In genomic region chr2:25878361-25879132, GRCh38 we compare ENCODE assay signal across 8 cellular contexts. TPM values are rescaled to one million over a fixed set of nuclear protein-coding genes. Genes with fewer than 3 reads are reported as not detected.
DNase-seq lines count a peak whose midpoint lies in the region; TF ChIP-seq lines count a peak whose summit lies in the region.

TSS of gene ASXL2 (minus strand) at chr2:25878487. CDS start at chr2:25878222, 265 bp downstream.

- H3K4me3 ChIP-seq in HAP-1 (peak within 1 kb of the TSS; percentile 96), MM.1S (ENCODE audit: low read length) (peak within 1 kb of the TSS; percentile 95), fibroblast of villous mesenchyme (ENCODE audit: low read depth, low read length) (peak within 1 kb of the TSS; percentile 99), neural cell (ENCODE audit: low read length) (peak within 1 kb of the TSS; percentile 92), stomach (peak within 1 kb of the TSS; percentile 70 to 96 (median 80))

- H3K27me3 ChIP-seq in HAP-1 (ENCODE audit: low read depth), result no peaks in the 10 kb centered on the region
- no peaks in the 10 kb centered on the region for H3K27me3 ChIP-seq in MM.1S (replicated peaks; ENCODE audit: insufficient read depth, low read length)
- no peaks in the 10 kb centered on the region for H3K27me3 ChIP-seq in neural cell (ENCODE audit: insufficient read depth, low read depth, low read length)
- peaks cover 0 to 11% (median 0%) of the 10 kb centered on the region in 3 donors for H3K27me3 ChIP-seq in stomach

- in situ Hi-C loops in HAP-1 (cut with MboI; ENCODE audit: low sequenced_read_pairs), result no loop called here

- H3F3A ChIP-seq in MM.1S (ENCODE audit: insufficient read depth, low read length), result peaks cover 16% of the 10 kb centered on the region
- H3F3A ChIP-seq in neural cell (ENCODE audit: insufficient read depth, low read length, poor library complexity, severe bottlenecking), result no peaks in the 10 kb centered on the region

- 0 out of 2 replicates have a peak, but pooled peaks cover 2% of the 10 kb centered on the region for H3K36me3 ChIP-seq in ES-I3 (ENCODE audit: insufficient read depth, low read length)
- peaks cover 4% of the 10 kb centered on the region; the same call in 1 of the 2 replicates for H3K36me3 ChIP-seq in HAP-1 (replicated peaks)
- no peaks in the 10 kb centered on the region for H3K36me3 ChIP-seq in MM.1S (replicated peaks; ENCODE audit: insufficient read depth, low read length)
- no peaks in the 10 kb centered on the region for H3K36me3 ChIP-seq in neural cell (ENCODE audit: insufficient read depth, low read length)
- H3K36me3 ChIP-seq in stomach, result peaks cover 0 to 14% (median 12%) of the 10 kb centered on the region in 4 donors

- H3K79me2 ChIP-seq in MM.1S (ENCODE audit: low read length), result peaks cover 46% of the 10 kb centered on the region
- H3K79me2 ChIP-seq in neural cell (replicated peaks; ENCODE audit: insufficient read depth, low read length), result peaks cover 31% of the 10 kb centered on the region

- H4K20me1 ChIP-seq in MM.1S (ENCODE audit: insufficient read depth, low read length) (peaks cover 4% of the 10 kb centered on the region; the same call in 1 of the 2 replicates), neural cell (ENCODE audit: insufficient read depth) (no peaks in the 10 kb centered on the region)

- 1 to 8% (median 2%) methylated on average over 10 to 56 of the region's 56 CpGs for WGBS in stomach, 5 donors

- H3K9ac ChIP-seq in ES-I3 (ENCODE audit: low read depth, low read length), result peak within 1 kb of the TSS; percentile 89
- H3K9ac ChIP-seq in MM.1S (ENCODE audit: low read length), result peak within 1 kb of the TSS; percentile 98
- H3K9ac ChIP-seq in neural cell (ENCODE audit: low read length), result peak within 1 kb of the TSS; percentile 88

- TF ChIP-seq EP300 in neural cell (conservative IDR thresholded peaks at IDR 0.05; ENCODE audit: poor library complexity, severe bottlenecking) (peak; percentile 32), stomach (IDR thresholded peaks at IDR 0.05) (no peak)

- H2AFZ ChIP-seq in MM.1S (ENCODE audit: low read length) (peak within 1 kb of the TSS; percentile 94), neural cell (ENCODE audit: low read depth, low read length) (peak within 1 kb of the TSS; percentile 86)

- peak; percentile 62 for TF ChIP-seq RAD21 in neural cell (conservative IDR thresholded peaks at IDR 0.05)

- TF ChIP-seq POLR2A in stomach (IDR thresholded peaks at IDR 0.05), result peak in 2 of 4 donors; percentile 39 to 72

- H3K4me1 ChIP-seq in ES-I3 (ENCODE audit: insufficient read depth, low read length), result peaks cover 11% of the 10 kb centered on the region
- peaks cover 14% of the 10 kb centered on the region for H3K4me1 ChIP-seq in HAP-1
- peaks cover 13% of the 10 kb centered on the region for H3K4me1 ChIP-seq in MM.1S (ENCODE audit: low read length)
- H3K4me1 ChIP-seq in stomach, result peaks cover 12 to 43% (median 22%) of the 10 kb centered on the region in 4 donors

- TF ChIP-seq CTCF in MM.1S (IDR thresholded peaks at IDR 0.05; ENCODE audit: low read length) (no peak), fibroblast of villous mesenchyme (IDR thresholded peaks at IDR 0.05; ENCODE audit: insufficient read depth, low read depth, low read length) (no peak), neural cell (IDR thresholded peaks at IDR 0.05; ENCODE audit: poor library complexity, severe bottlenecking) (peak; percentile 56), stomach (IDR thresholded peaks at IDR 0.05) (peak in 1 of 7 experiments; percentile 33)

- H3K27ac ChIP-seq in MM.1S (ENCODE audit: low read length) (peak within 1 kb of the TSS; percentile 91), neural cell (ENCODE audit: low read length) (peak within 1 kb of the TSS; percentile 93), stomach (peak within 1 kb of the TSS; percentile 88 to 98 (median 96))

- no peaks in the 10 kb centered on the region for H3K9me2 ChIP-seq in MM.1S (replicated peaks; ENCODE audit: insufficient read depth, low read length)
- H3K9me2 ChIP-seq in neural cell (ENCODE audit: insufficient read depth, low read length), result no peaks in the 10 kb centered on the region

- peak within 1 kb of the TSS; percentile 78 for H3K4me2 ChIP-seq in MM.1S (ENCODE audit: low read depth, low read length)
- H3K4me2 ChIP-seq in neural cell (ENCODE audit: low read length), result peak within 1 kb of the TSS; percentile 91

- DNase-seq in HAP-1 (ENCODE audit: low spot score in 2 of 2) (peak; percentile 97), MM.1S (peak; percentile 99), SIG-M5 (lab: John Stamatoyannopoulos, UW) (peak; percentile 84), activated gamma-delta T cell (lab: John Stamatoyannopoulos, UW) (peak; percentile 97), fibroblast of villous mesenchyme (ENCODE audit: low read depth) (peak; percentile 97), stomach (peak; percentile 98)

- no peaks in the 10 kb centered on the region for H3K9me3 ChIP-seq in ES-I3 (ENCODE audit: control insufficient read depth, insufficient read depth, low read length)
- no peaks in the 10 kb centered on the region for H3K9me3 ChIP-seq in HAP-1
- no peaks in the 10 kb centered on the region for H3K9me3 ChIP-seq in MM.1S (replicated peaks; ENCODE audit: insufficient read depth, low read length)
- H3K9me3 ChIP-seq in neural cell (ENCODE audit: low read length), result no peaks in the 10 kb centered on the region
- no peaks in the 10 kb centered on the region for H3K9me3 ChIP-seq in stomach

- intact Hi-C loops in stomach (cut with DNase I; ENCODE audit: low total_unique reads), result no loop called here

TF ChIP-seq in neural cell, 6 proteins besides CTCF, POLR2A, EP300 and RAD21:
- TF ChIP-seq TAF1 (IDR thresholded peaks at IDR 0.05; ENCODE audit: low read depth), result peak; percentile 82
- TF ChIP-seq POLR2AphosphoS5 (IDR thresholded peaks at IDR 0.05), result peak; percentile 83
- TF ChIP-seq SMC3 (conservative IDR thresholded peaks at IDR 0.05; ENCODE audit: poor library complexity), result peak; percentile 65
- TF ChIP-seq EZH2 (IDR thresholded peaks at IDR 0.05; ENCODE audit: borderline replicate concordance, insufficient read depth, low read length, poor library complexity, severe bottlenecking), result no peak
- peak; percentile 40 for TF ChIP-seq MXI1 (conservative IDR thresholded peaks at IDR 0.05; ENCODE audit: poor library complexity, severe bottlenecking)
- peak; percentile 48 for TF ChIP-seq REST (IDR thresholded peaks at IDR 0.05; ENCODE audit: borderline replicate concordance)

RNA-seq across cellular contexts. Expression of gene ASXL2, which starts in this region (rescaled TPM):
- total RNA-seq in fibroblast of villous mesenchyme (10.3 and 13.8 TPM in 2 replicates), stomach (10 to 100 TPM; 12.7 to 26.5 (median 19.2) TPM)
- polyA plus RNA-seq in neural cell (2.9 and 3.2 TPM in 2 replicates), stomach (1 to 10 TPM; 1.6 to 2.4 (median 1.8) TPM)
- polyA minus RNA-seq in neural cell, result 9.7 and 14.4 TPM in 2 replicates

Comparison
In these comparisons a context has a peak if more than half of its experiments do, and no peak if none do; other contexts are left out.
1. Peak in every context shown above with its lines: DNase-seq, H3K4me3 ChIP-seq and H3K27ac ChIP-seq.